In the genomic region with DNA sequence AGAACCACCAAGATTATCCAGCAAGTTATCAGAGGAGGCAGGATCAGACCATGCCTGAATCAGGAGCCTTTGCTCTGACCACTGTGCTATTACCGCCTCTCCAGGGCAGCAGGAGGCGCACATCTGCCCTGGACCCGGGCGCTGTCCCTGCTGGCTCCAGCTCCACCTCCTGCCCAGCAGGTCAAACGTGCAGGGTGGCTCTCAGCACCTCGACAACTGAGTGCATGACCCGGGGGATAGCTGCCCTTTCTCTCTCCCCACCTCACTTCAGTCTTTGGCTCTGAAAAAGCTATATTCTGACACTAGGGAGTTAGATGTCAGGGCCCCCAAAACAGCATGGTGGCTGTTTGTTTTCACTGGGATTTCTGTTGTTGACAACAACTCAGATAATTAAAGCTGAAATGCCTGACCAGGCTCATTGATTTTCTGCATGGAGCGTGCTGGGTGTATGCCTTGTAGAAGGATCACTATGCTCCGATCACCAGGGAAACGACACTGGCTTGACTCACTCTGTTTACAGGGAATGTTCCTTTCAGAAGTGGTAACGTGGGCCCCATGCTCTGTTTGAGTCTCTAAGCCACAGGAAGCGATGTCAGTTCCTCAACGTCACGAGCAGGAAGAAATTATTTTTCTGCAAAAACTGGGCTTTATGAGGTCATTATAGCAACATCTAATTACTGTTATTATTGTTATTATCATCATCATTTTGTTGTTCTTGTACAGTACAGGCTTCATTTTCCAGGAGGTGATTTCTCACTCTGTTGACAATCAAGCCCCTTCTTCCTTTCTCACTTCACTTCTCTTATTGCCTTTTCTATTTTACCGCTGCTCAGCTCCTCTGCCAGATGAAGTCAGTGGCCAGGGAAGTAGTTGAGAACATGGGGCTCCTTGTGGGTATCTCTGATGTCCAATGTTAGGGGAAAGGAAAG, we compare ENCODE assay signal across 7 cellular contexts.
DNase-seq lines count a peak whose midpoint lies in the region; ATAC-seq, FAIRE-seq and TF ChIP-seq lines count a peak whose summit lies in the region.

No MANE protein-coding gene starts in this region.

- H3K27ac Mint-ChIP-seq in naive B cell = peak overlapping the region; percentile 88 to 98 (median 96)
- H3K27ac Mint-ChIP-seq in stimulated activated memory B cell treated with anti-CD40 and anti-IgM and Interleukin-4, amounts not matched to agents 10 μg/mL and 1 μg/mL and 100 μg/mL, for 72 hours = peak overlapping the region; percentile 74

- FAIRE-seq in H54 (lab: Jason Lieb, UNC) = peak; percentile 85

- H3K4me3 Mint-ChIP-seq in naive B cell = peak overlapping the region; percentile 1 to 87 (median 80)
- peak overlapping the region; percentile 21 for H3K4me3 Mint-ChIP-seq in stimulated activated memory B cell treated with anti-CD40 and anti-IgM and Interleukin-4, amounts not matched to agents 10 μg/mL and 1 μg/mL and 100 μg/mL, for 72 hours

- peaks cover 34 to 57% (median 45%) of the 10 kb centered on the region in 3 donors for H3K4me1 Mint-ChIP-seq in naive B cell
- H3K4me1 Mint-ChIP-seq in stimulated activated memory B cell treated with anti-CD40 and anti-IgM and Interleukin-4, amounts not matched to agents 10 μg/mL and 1 μg/mL and 100 μg/mL, for 72 hours = peaks cover 46% of the 10 kb centered on the region

- no peaks in the 10 kb centered on the region for H3K27me3 Mint-ChIP-seq in naive B cell
- H3K27me3 Mint-ChIP-seq in stimulated activated memory B cell treated with anti-CD40 and anti-IgM and Interleukin-4, amounts not matched to agents 10 μg/mL and 1 μg/mL and 100 μg/mL, for 72 hours = no peaks in the 10 kb centered on the region

- H3K9me3 Mint-ChIP-seq in naive B cell = no peaks in the 10 kb centered on the region
- no peaks in the 10 kb centered on the region for H3K9me3 Mint-ChIP-seq in stimulated activated memory B cell treated with anti-CD40 and anti-IgM and Interleukin-4, amounts not matched to agents 10 μg/mL and 1 μg/mL and 100 μg/mL, for 72 hours

- TF ChIP-seq POLR2A in H54 (IDR thresholded peaks at IDR 0.05; ENCODE audit: low read depth, low read length) (no peak), erythroblast (IDR thresholded peaks at IDR 0.05; ENCODE audit: low read length) (no peak)

- H3K36me3 Mint-ChIP-seq in naive B cell = no peaks in the 10 kb centered on the region
- H3K36me3 Mint-ChIP-seq in stimulated activated memory B cell treated with anti-CD40 and anti-IgM and Interleukin-4, amounts not matched to agents 10 μg/mL and 1 μg/mL and 100 μg/mL, for 72 hours = no peaks in the 10 kb centered on the region

- ATAC-seq in naive B cell (ENCODE audit: low read depth in 2 of 2) (peak; percentile 71 to 76), HG03280 (IDR thresholded peaks at IDR 0.05; ENCODE audit: unreplicated experiment) (no peak)
- peak; percentile 25 for ATAC-seq in stimulated activated memory B cell treated with anti-CD40 and anti-IgM and Interleukin-4, amounts not matched to agents 10 μg/mL and 1 μg/mL and 100 μg/mL, for 72 hours

- DNase-seq in H54 (ENCODE audit: insufficient read length, low spot score) (peak; percentile 71), NOMO-1 treated with dmso at 0.1 percent for 144 hours (lab: John Stamatoyannopoulos, UW; ENCODE audit: unreplicated experiment) (peak; percentile 28), activated T-cell treated with anti-CD3 and anti-CD28 coated beads for 48 hours (ENCODE audit: low read depth) (peak; percentile 34), erythroblast (lab: John Stamatoyannopoulos, UW) (peak; percentile 33 to 35), naive B cell (peak; percentile 63)
